Comparison of ENCODE assay signal across 7 cellular contexts in genomic region chr11:128579790-128580504, GRCh38. TPM values are rescaled to one million over a fixed set of nuclear protein-coding genes. Genes with fewer than 3 reads are reported as not detected.
DNase-seq lines count a peak whose midpoint lies in the region; ATAC-seq and TF ChIP-seq lines count a peak whose summit lies in the region.

No MANE protein-coding gene starts in this region.

- no peaks in the 10 kb centered on the region for H3F3A ChIP-seq in PC-3 (ENCODE audit: low read length, unreplicated experiment)

- intact Hi-C loops in PC-3 (cut with micrococcal nuclease) (loop anchor here (5.0 kb wide), 1 partner anchor 58 kb away; no protein-coding TSS in a partner anchor), natural killer cell (cut with micrococcal nuclease) (no loop called here), right cardiac atrium (cut with DNase I) (no loop called here)

- H3K4me1 Mint-ChIP-seq in HFFc6 (ENCODE audit: low read depth) (peaks cover 53% of the 10 kb centered on the region), natural killer cell (peaks cover 6 to 16% of the 10 kb centered on the region in 2 donors)

- no peak overlapping the region for H3K4me3 ChIP-seq in PC-3 (ENCODE audit: low read length)
- H3K4me3 ChIP-seq in right cardiac atrium (ENCODE audit: low read length): no peak overlapping the region

- H3K27ac Mint-ChIP-seq in HFFc6: no peak overlapping the region
- H3K27ac Mint-ChIP-seq in natural killer cell: no peak overlapping the region

- peaks cover 26% of the 10 kb centered on the region for H3K4me1 ChIP-seq in PC-3 (ENCODE audit: insufficient read depth, low read length)
- peaks cover 10% of the 10 kb centered on the region for H3K4me1 ChIP-seq in right cardiac atrium (ENCODE audit: control insufficient read depth, insufficient read depth, low read length)

- H3K27me3 Mint-ChIP-seq in HFFc6 (ENCODE audit: insufficient read depth) (peaks cover 5% of the 10 kb centered on the region; the same call in 1 of the 2 replicates), natural killer cell (ENCODE audit: low read depth in 2 of 2) (peaks cover 12 to 35% of the 10 kb centered on the region in 2 donors)

- WGBS in right cardiac atrium: 76% methylated on average over 4 of the region's 4 CpGs

- no peaks in the 10 kb centered on the region for H3K36me3 ChIP-seq in PC-3 (ENCODE audit: low read depth, low read length)

- no peaks in the 10 kb centered on the region for H3K79me2 ChIP-seq in PC-3 (ENCODE audit: low read length)

- H3K9me3 Mint-ChIP-seq in HFFc6 (no peaks in the 10 kb centered on the region), natural killer cell (no peaks in the 10 kb centered on the region)

- H3K9me3 ChIP-seq in PC-3 (ENCODE audit: low read length) (no peaks in the 10 kb centered on the region), right cardiac atrium (ENCODE audit: control insufficient read depth, low read length) (no peaks in the 10 kb centered on the region)

- H3K9me2 ChIP-seq in PC-3 (replicated peaks; ENCODE audit: low read length): no peaks in the 10 kb centered on the region

- H3K9ac ChIP-seq in PC-3 (ENCODE audit: low read length): no peak overlapping the region

- no peaks in the 10 kb centered on the region for H3K27me3 ChIP-seq in PC-3 (ENCODE audit: low read length)
- H3K27me3 ChIP-seq in right cardiac atrium (ENCODE audit: control insufficient read depth, insufficient read depth): no peaks in the 10 kb centered on the region

- no peaks in the 10 kb centered on the region for H4K20me1 ChIP-seq in PC-3 (ENCODE audit: low read length)

- DNase-seq in HFFc6 (peak; percentile 55), PC-3 (peak; percentile 51), natural killer cell (no peak), cortex of kidney (lab: John Stamatoyannopoulos, UW) (no peak), germinal center (ENCODE audit: low spot score) (no peak), right cardiac atrium (no peak)

- H3K27ac ChIP-seq in PC-3 (ENCODE audit: low read length) (no peak overlapping the region), right cardiac atrium (ENCODE audit: low read length) (no peak overlapping the region)

- BruUV-seq in PC-3 (replicated peaks; lab: Mats Ljungman, UMichigan): no TSS peak

- no peak overlapping the region for H3K4me3 Mint-ChIP-seq in HFFc6
- no peak overlapping the region for H3K4me3 Mint-ChIP-seq in natural killer cell

- POLR2A ChIA-PET in PC-3 (lab: Charles Lee; ENCODE audit: unreplicated experiment): no interaction called here

- no peaks in the 10 kb centered on the region for H3K36me3 Mint-ChIP-seq in HFFc6 (ENCODE audit: low read depth)
- peaks cover 3% of the 10 kb centered on the region for H3K36me3 Mint-ChIP-seq in natural killer cell

- TF ChIP-seq CTCF in HFFc6 (IDR thresholded peaks at IDR 0.05) (no peak), PC-3 (conservative IDR thresholded peaks at IDR 0.05; ENCODE audit: low read depth, low read length) (no peak), natural killer cell (IDR thresholded peaks at IDR 0.05) (no peak)

- CTCF ChIA-PET in PC-3 (lab: Charles Lee): no interaction called here

- H2AFZ ChIP-seq in PC-3 (ENCODE audit: low read length): no peak overlapping the region

- H3K4me2 ChIP-seq in PC-3 (ENCODE audit: low read length): no peak overlapping the region

- ATAC-seq in GM18873 (IDR thresholded peaks at IDR 0.05; ENCODE audit: low FRiP score, unreplicated experiment) (peak; percentile 81), PC-3 (no peak), natural killer cell (peak; percentile 29 to 57 (median 39)), right cardiac atrium (no peak)

RNA-seq across cellular contexts. Expression of gene ETS1, which starts 7.4 kb away (rescaled TPM):
- 10 to 100 TPM; 55.2 to 78.6 (median 73.2) TPM for total RNA-seq in HFFc6 (2021; fragmentation: NEBNext Ultra II Directional; extraction: Animal tissue kit (Norgen Biotek cat#: 25700))
- 52.0 and 59.5 TPM in 2 replicates for total RNA-seq in PC-3 (2014; rRNA removed)
- 100 to 1,000 TPM; 532 to 684 (median 589) TPM for total RNA-seq in natural killer cell
- 10 to 100 TPM; 38.3 to 60.6 (median 55.3) TPM for total RNA-seq in right cardiac atrium
- polyA plus RNA-seq in right cardiac atrium: 24.5 TPM

Comparison
In these comparisons a context has a peak if more than half of its experiments do, and no peak if none do; other contexts are left out.
1. ATAC-seq: peak in GM18873 (single experiment) and natural killer cell (3 of 3); none in PC-3 (single experiment) and right cardiac atrium (0 of 2).
2. DNase-seq: peak in HFFc6 (single experiment) and PC-3 (single experiment); none in natural killer cell (single experiment), cortex of kidney (single experiment), germinal center (single experiment) and right cardiac atrium (0 of 3).